In the genomic region with DNA sequence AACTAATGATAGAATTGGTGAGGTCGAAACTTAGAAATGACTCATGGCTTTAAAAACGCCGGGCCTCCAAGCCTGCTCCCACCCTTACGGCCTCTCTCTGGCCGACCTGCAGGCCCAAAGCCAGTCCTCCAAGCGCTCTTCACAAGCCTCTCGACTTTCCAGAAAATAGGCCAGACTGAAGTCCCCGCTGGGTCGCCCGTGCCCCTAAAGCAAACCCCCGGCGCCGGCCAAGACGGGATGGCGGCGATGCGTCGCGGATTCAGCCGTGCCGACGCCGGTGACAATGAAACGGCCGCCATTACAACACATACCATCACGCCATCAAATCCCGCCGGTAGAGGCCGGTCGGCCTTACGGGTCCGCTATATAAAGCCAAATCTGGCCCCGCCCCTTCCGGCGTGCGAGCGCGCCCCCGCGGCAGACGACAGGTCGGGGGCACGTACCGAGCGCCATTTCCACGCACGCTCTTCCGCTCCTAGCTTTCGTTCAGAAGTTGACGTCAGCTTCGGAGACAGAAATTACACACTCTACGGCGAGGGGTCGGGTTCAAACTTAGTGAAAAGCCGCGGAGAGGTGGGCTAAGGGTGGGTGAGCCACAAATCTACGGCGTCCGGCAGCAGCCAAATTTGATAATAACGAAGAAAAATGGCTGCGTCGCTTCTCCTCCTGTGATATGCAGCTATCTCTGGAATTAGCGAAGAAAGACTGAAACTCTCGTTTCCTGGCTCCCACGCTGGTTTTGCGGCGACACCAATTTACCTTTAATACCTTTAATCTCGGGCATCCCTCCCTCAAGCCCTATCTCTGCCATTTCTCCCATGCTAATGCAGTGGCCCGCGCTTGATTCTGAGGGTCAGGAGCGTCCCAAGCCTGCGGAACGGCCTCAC, we compare ENCODE assay signal across 8 cellular contexts. TPM values are rescaled to one million over a fixed set of nuclear protein-coding genes. Genes with fewer than 3 reads are reported as not detected.
DNase-seq lines count a peak whose midpoint lies in the region; ATAC-seq and TF ChIP-seq lines count a peak whose summit lies in the region.

A gene (minus strand): TSS at position 340 of the 887 bp plus-strand sequence. CDS start 26 bp downstream, at position 314.

- TF ChIP-seq CTCF in PC-3 (conservative IDR thresholded peaks at IDR 0.05; ENCODE audit: low read depth, low read length) = no peak

- H3K9ac ChIP-seq in PC-3 (ENCODE audit: low read length) = peak within 1 kb of the TSS; percentile 97

- H3K36me3 ChIP-seq in PC-3 (ENCODE audit: low read depth, low read length) = peaks cover 42% of the 10 kb centered on the region

- no peaks in the 10 kb centered on the region for H3K9me3 Mint-ChIP-seq in IgD-negative memory B cell

- peaks cover 45% of the 10 kb centered on the region for H4K20me1 ChIP-seq in PC-3 (ENCODE audit: low read length)

- H3K4me2 ChIP-seq in PC-3 (ENCODE audit: low read length) = peak within 1 kb of the TSS; percentile 99

- TSS peak; percentile 99 for BruUV-seq in PC-3 (replicated peaks; lab: Mats Ljungman, UMichigan)

- intact Hi-C loops in PC-3 (cut with micrococcal nuclease) = loop anchor here (5.0 kb wide), 2 partner anchors 77 to 167 kb away; a partner anchor contains a TSS

- peaks cover 49% of the 10 kb centered on the region for H3K79me2 ChIP-seq in PC-3 (ENCODE audit: low read length)

- no peaks in the 10 kb centered on the region for H3K27me3 Mint-ChIP-seq in IgD-negative memory B cell

- POLR2A ChIA-PET in PC-3 (lab: Charles Lee; ENCODE audit: unreplicated experiment) = interaction anchor here (0.6 to 0.7 kb wide), 2 partner anchors 67 to 80 kb away, joined by 4 to 7 read pairs; a partner anchor contains a TSS

- CTCF ChIA-PET in PC-3 (lab: Charles Lee) = interaction anchor here (0.7 kb wide), 2 partner anchors 80 to 112 kb away, joined by 3 to 5 read pairs; a partner anchor contains a TSS

- peak within 1 kb of the TSS; percentile 93 for H3K27ac ChIP-seq in PC-3 (ENCODE audit: low read length)
- peak within 1 kb of the TSS; percentile 98 for H3K27ac ChIP-seq in epithelial cell of prostate

- peaks cover 4% of the 10 kb centered on the region for H3K36me3 Mint-ChIP-seq in IgD-negative memory B cell

- peaks cover 16% of the 10 kb centered on the region for H3K4me1 ChIP-seq in PC-3 (ENCODE audit: insufficient read depth, low read length)

- peak within 1 kb of the TSS; percentile 98 to 100 (median 99) for H3K4me3 Mint-ChIP-seq in IgD-negative memory B cell

- ATAC-seq in GM21528 (IDR thresholded peaks at IDR 0.05; ENCODE audit: low FRiP score, unreplicated experiment) (peak; percentile 83), PC-3 (peak; percentile 67)

- H3K27me3 ChIP-seq in PC-3 (ENCODE audit: low read length) = no peaks in the 10 kb centered on the region

- peak within 1 kb of the TSS; percentile 96 to 99 (median 98) for H3K27ac Mint-ChIP-seq in IgD-negative memory B cell

- H3K4me3 ChIP-seq in PC-3 (ENCODE audit: low read length) = peak within 1 kb of the TSS; percentile 97

- H3K9me2 ChIP-seq in PC-3 (replicated peaks; ENCODE audit: low read length) = no peaks in the 10 kb centered on the region

- H3K4me1 Mint-ChIP-seq in IgD-negative memory B cell = peaks cover 27 to 38% (median 32%) of the 10 kb centered on the region in 3 donors

- peak; percentile 98 for DNase-seq in DMS 273 (lab: John Stamatoyannopoulos, UW; ENCODE audit: unreplicated experiment)
- DNase-seq in PC-3 = peak; percentile 94
- DNase-seq in activated T-cell treated with anti-CD3 and anti-CD28 coated beads for 48 hours (ENCODE audit: low read depth) = peak; percentile 94
- peak; percentile 78 for DNase-seq in epithelial cell of prostate (ENCODE audit: low read depth, low spot score)
- DNase-seq in mucosa of gallbladder (ENCODE audit: low spot score) = peak; percentile 97
- peak; percentile 93 to 94 for DNase-seq in stimulated activated CD8-positive, alpha-beta memory T cell treated with anti-CD3 and anti-CD28 coated beads, Interleukin-4, amount 100 ng/mL, for 4 hours (ENCODE audit: low read depth in 2 of 2, low spot score in 1 of 2)

- H3K9me3 ChIP-seq in PC-3 (ENCODE audit: low read length) = no peaks in the 10 kb centered on the region

- H2AFZ ChIP-seq in PC-3 (ENCODE audit: low read length) = peak within 1 kb of the TSS; percentile 85

- H3F3A ChIP-seq in PC-3 (ENCODE audit: low read length, unreplicated experiment) = peaks cover 14% of the 10 kb centered on the region

RNA-seq across cellular contexts. Expression of the gene that starts here (rescaled TPM):
- 4,030 TPM for polyA plus RNA-seq in IgD-negative memory B cell
- 1,363 and 1,371 TPM in 2 replicates for total RNA-seq in PC-3 (2014; rRNA removed)
- total RNA-seq in mucosa of gallbladder = 1,535 TPM

Comparison
In these comparisons a context has a peak if more than half of its experiments do, and no peak if none do; other contexts are left out.
1. Peak in every context shown above with its lines: DNase-seq, ATAC-seq, H3K4me3 ChIP-seq and H3K27ac ChIP-seq.